1 cellular context compared by ENCODE assay signal in the genomic region with DNA sequence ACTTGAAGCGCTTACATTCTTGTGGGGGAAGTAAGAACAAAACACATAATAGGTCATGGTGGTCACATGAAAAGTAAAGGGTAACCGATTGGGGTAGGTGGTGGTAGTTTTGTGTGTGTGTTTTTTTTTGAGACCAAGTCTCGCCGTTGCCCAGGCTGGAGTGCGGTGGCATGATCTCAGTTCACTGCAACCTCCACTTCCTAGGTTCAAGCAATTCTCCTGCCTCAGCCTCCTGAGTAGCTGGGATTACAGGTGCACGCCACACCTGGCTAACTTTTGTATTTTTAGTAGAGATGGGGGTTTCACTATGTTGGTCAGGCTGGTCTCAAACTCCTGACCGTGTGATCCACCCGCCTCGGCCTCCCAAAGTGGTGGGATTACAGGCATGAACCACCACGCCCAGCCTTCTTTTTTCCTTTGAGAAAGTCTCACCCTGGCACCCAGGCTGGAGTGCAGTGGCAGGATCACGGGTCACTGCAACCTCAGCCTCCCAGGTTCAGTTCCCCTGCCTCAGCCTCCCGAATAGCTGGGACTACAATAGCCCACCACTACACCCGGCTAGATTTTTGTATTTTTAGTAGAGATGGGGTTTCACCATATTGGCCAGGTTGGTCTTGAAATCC.
A peak's percentile ranks its signal among the peaks of the same experiment; 100 is the strongest.
TF ChIP-seq lines count a peak whose summit lies in the region.

No MANE protein-coding gene starts in this region.

TF ChIP-seq in GM12878, 131 proteins besides CTCF, POLR2A, EP300 and RAD21:
- TF ChIP-seq POLR2AphosphoS2 (IDR thresholded peaks at IDR 0.05; ENCODE audit: low read depth, low read length), result peak; percentile 30; the same call in 1 of the 2 replicates
- peak; percentile 9 for TF ChIP-seq RUNX3 (IDR thresholded peaks at IDR 0.05; ENCODE audit: low read length)
- TF ChIP-seq, protein P1, sequence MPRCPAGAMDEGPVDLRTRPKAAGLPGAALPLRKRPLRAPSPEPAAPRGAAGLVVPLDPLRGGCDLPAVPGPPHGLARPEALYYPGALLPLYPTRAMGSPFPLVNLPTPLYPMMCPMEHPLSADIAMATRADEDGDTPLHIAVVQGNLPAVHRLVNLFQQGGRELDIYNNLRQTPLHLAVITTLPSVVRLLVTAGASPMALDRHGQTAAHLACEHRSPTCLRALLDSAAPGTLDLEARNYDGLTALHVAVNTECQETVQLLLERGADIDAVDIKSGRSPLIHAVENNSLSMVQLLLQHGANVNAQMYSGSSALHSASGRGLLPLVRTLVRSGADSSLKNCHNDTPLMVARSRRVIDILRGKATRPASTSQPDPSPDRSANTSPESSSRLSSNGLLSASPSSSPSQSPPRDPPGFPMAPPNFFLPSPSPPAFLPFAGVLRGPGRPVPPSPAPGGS (IDR thresholded peaks at IDR 0.05; ENCODE audit: borderline replicate concordance, insufficient read depth, low read depth, low read length, poor library complexity, severe bottlenecking), result peak; percentile 43
- peak; percentile 23; the same call in 1 of the 2 replicates for TF ChIP-seq POLR2AphosphoS5 (IDR thresholded peaks at IDR 0.05; ENCODE audit: low read length)
- TF ChIP-seq NFIC (IDR thresholded peaks at IDR 0.05; ENCODE audit: low read depth, low read length), result 0 out of 2 replicates have a peak, but pooled peaks have one; percentile 10
